Comparison of ENCODE assay signal across 20 cellular contexts in genomic region chr13:40132249-40132648, GRCh38.
DNase-seq lines count a peak whose midpoint lies in the region; ATAC-seq lines count a peak whose summit lies in the region.
"Had no signal": no experiment of that assay in that cellular context is flagged by ENCODE, and none has a peak within 500 bp of the region (broad histone marks: within the 10 kb centered on the region; RNA-seq: fewer than 3 reads in every experiment).

No MANE protein-coding gene starts in this region.

- peaks cover 8% of the 10 kb centered on the region for H3K9me3 Mint-ChIP-seq in activated naive CD4-positive, alpha-beta T cell treated with anti-CD3 and anti-CD28 coated beads for 36 hours
- no peaks in the 10 kb centered on the region for H3K9me3 Mint-ChIP-seq in central memory CD8-positive, alpha-beta T cell
- H3K9me3 Mint-ChIP-seq in stimulated activated effector memory CD8-positive, alpha-beta T cell treated with anti-CD3 and anti-CD28 coated beads, Interleukin-12 subunit alpha, Interleukin-12 subunit beta, amount 100 ng/mL, for 72 hours = peaks cover 5% of the 10 kb centered on the region

- H3K27me3 Mint-ChIP-seq in activated naive CD4-positive, alpha-beta T cell treated with anti-CD3 and anti-CD28 coated beads for 36 hours (ENCODE audit: low read depth) = no peaks in the 10 kb centered on the region
- no peaks in the 10 kb centered on the region for H3K27me3 Mint-ChIP-seq in central memory CD8-positive, alpha-beta T cell

- H3K36me3 Mint-ChIP-seq in activated naive CD4-positive, alpha-beta T cell treated with anti-CD3 and anti-CD28 coated beads for 36 hours (ENCODE audit: low read depth) = peaks cover 4% of the 10 kb centered on the region
- no peaks in the 10 kb centered on the region for H3K36me3 Mint-ChIP-seq in central memory CD8-positive, alpha-beta T cell (ENCODE audit: insufficient read depth)
- H3K36me3 Mint-ChIP-seq in stimulated activated effector memory CD8-positive, alpha-beta T cell treated with anti-CD3 and anti-CD28 coated beads, Interleukin-12 subunit alpha, Interleukin-12 subunit beta, amount 100 ng/mL, for 72 hours = peaks cover 2% of the 10 kb centered on the region

- CTCF ChIA-PET in activated naive CD4-positive, alpha-beta T cell treated with anti-CD3 and anti-CD28 coated beads for 36 hours (lab: Charles Lee) = interaction anchor here (0.5 to 1.3 kb wide), 3 partner anchors 8 to 39 kb away, joined by 3 to 5 read pairs (median 4); no protein-coding TSS in a partner anchor

- peak; percentile 87 for DNase-seq in activated naive CD4-positive, alpha-beta T cell treated with anti-CD3 and anti-CD28 coated beads for 36 hours
- DNase-seq in activated naive CD4-positive, alpha-beta T cell treated with anti-CD3 and anti-CD28 coated beads, Interleukin-2, amount 50 U/mL, for 16 hours = no peak
- DNase-seq in activated CD4-positive, alpha-beta T cell treated with anti-CD3 and anti-CD28 coated beads, Interleukin-2, amount 50 U/mL, for 4 hours = peak; percentile 20 to 30
- no peak for DNase-seq in central memory CD8-positive, alpha-beta T cell (ENCODE audit: low spot score in 2 of 2)
- peak in 1 of 2 donors; percentile 72 for DNase-seq in stimulated activated effector memory CD8-positive, alpha-beta T cell treated with anti-CD3 and anti-CD28 coated beads, Interleukin-12 subunit alpha, Interleukin-12 subunit beta, amount 100 ng/mL, for 72 hours (ENCODE audit: low spot score in 2 of 2)
- no peak for DNase-seq in Right ventricle myocardium superior
- DNase-seq: ACHN, cortex of kidney, heart left ventricle, HFFc6, left colon, mesenchymal stem cell, NCI-H1694 treated with DMSO at 0.1 percent for 48 hours, NCI-H526 treated with DMSO at 0.1 percent for 48 hours, occipital lobe, RPMI8226, testis had no signal

- peak overlapping the region; percentile 66 for H3K27ac Mint-ChIP-seq in activated naive CD4-positive, alpha-beta T cell treated with anti-CD3 and anti-CD28 coated beads for 36 hours
- H3K27ac Mint-ChIP-seq in central memory CD8-positive, alpha-beta T cell (ENCODE audit: low read depth) = peak overlapping the region; percentile 54
- peak overlapping the region; percentile 73 for H3K27ac Mint-ChIP-seq in stimulated activated effector memory CD8-positive, alpha-beta T cell treated with anti-CD3 and anti-CD28 coated beads, Interleukin-12 subunit alpha, Interleukin-12 subunit beta, amount 100 ng/mL, for 72 hours
- H3K27ac Mint-ChIP-seq: HFFc6, WTC11 had no signal

- intact Hi-C loops in activated naive CD4-positive, alpha-beta T cell treated with anti-CD3 and anti-CD28 coated beads for 36 hours (cut with micrococcal nuclease) = loop anchor here (1.0 kb wide), 6 partner anchors 14 to 89 kb away; no protein-coding TSS in a partner anchor
- intact Hi-C loops in Right ventricle myocardium superior (cut with DNase I) = no loop called here

- no peak for ATAC-seq in central memory CD8-positive, alpha-beta T cell (replicated peaks; ENCODE audit: extremely low read depth, poor library complexity, severe bottlenecking)
- ATAC-seq in stimulated activated effector memory CD8-positive, alpha-beta T cell treated with anti-CD3 and anti-CD28 coated beads, Interleukin-12 subunit alpha, Interleukin-12 subunit beta, amount 100 ng/mL, for 72 hours = peak; percentile 92
- ATAC-seq in GM21529 (IDR thresholded peaks at IDR 0.05; ENCODE audit: unreplicated experiment) (no peak), GM19452 (IDR thresholded peaks at IDR 0.05; ENCODE audit: unreplicated experiment) (no peak), Right ventricle myocardium superior (ENCODE audit: poor library complexity) (no peak)
- ATAC-seq: heart left ventricle, left colon, WTC11 had no signal

- peaks cover 25% of the 10 kb centered on the region for H3K4me1 Mint-ChIP-seq in activated naive CD4-positive, alpha-beta T cell treated with anti-CD3 and anti-CD28 coated beads for 36 hours (ENCODE audit: low read depth)
- H3K4me1 Mint-ChIP-seq in central memory CD8-positive, alpha-beta T cell = peaks cover 2% of the 10 kb centered on the region
- peaks cover 41% of the 10 kb centered on the region for H3K4me1 Mint-ChIP-seq in stimulated activated effector memory CD8-positive, alpha-beta T cell treated with anti-CD3 and anti-CD28 coated beads, Interleukin-12 subunit alpha, Interleukin-12 subunit beta, amount 100 ng/mL, for 72 hours

- no peak overlapping the region for H3K4me3 Mint-ChIP-seq in activated naive CD4-positive, alpha-beta T cell treated with anti-CD3 and anti-CD28 coated beads for 36 hours
- no peak overlapping the region for H3K4me3 Mint-ChIP-seq in central memory CD8-positive, alpha-beta T cell
- no peak overlapping the region for H3K4me3 Mint-ChIP-seq in stimulated activated effector memory CD8-positive, alpha-beta T cell treated with anti-CD3 and anti-CD28 coated beads, Interleukin-12 subunit alpha, Interleukin-12 subunit beta, amount 100 ng/mL, for 72 hours
- H3K4me3 Mint-ChIP-seq: HFFc6, WTC11 had no signal

Comparison
In these comparisons a context has a peak if more than half of its experiments do, and no peak if none do; other contexts are left out.
1. DNase-seq: peak in activated naive CD4-positive, alpha-beta T cell treated with anti-CD3 and anti-CD28 coated beads for 36 hours (single experiment) and activated CD4-positive, alpha-beta T cell treated with anti-CD3 and anti-CD28 coated beads, Interleukin-2, amount 50 U/mL, for 4 hours (2 of 2); none in activated naive CD4-positive, alpha-beta T cell treated with anti-CD3 and anti-CD28 coated beads, Interleukin-2, amount 50 U/mL, for 16 hours (single experiment), central memory CD8-positive, alpha-beta T cell (0 of 2) and Right ventricle myocardium superior (single experiment).
2. Peak in every context shown above with its lines, with median percentiles within 50 percentile points of each other: H3K27ac Mint-ChIP-seq.